In genomic region chr9:35636135-35636876, GRCh38 we compare ENCODE assay signal across 1 cellular context.
TF ChIP-seq lines count a peak whose summit lies in the region.

No MANE protein-coding gene starts in this region.

TF ChIP-seq in HepG2, 621 proteins besides CTCF, POLR2A, EP300 and RAD21:
- TF ChIP-seq ATF4 (CRISPR knock-in tag; IDR thresholded peaks at IDR 0.05) (no peak), MTA3 (CRISPR knock-in tag; IDR thresholded peaks at IDR 0.05) (no peak), NCOA2 (CRISPR knock-in tag; IDR thresholded peaks at IDR 0.05) (no peak), FOXA1 (IDR thresholded peaks at IDR 0.05) (no peak), FOXA1 (CRISPR knock-in tag; IDR thresholded peaks at IDR 0.05) (no peak), RARA (CRISPR knock-in tag; IDR thresholded peaks at IDR 0.05) (no peak), ZNF670 (CRISPR knock-in tag; IDR thresholded peaks at IDR 0.05; ENCODE audit: borderline replicate concordance) (no peak), SATB2 (CRISPR knock-in tag; IDR thresholded peaks at IDR 0.05) (no peak), PHF20 (CRISPR knock-in tag; IDR thresholded peaks at IDR 0.05) (no peak), ZNF44 (CRISPR knock-in tag; IDR thresholded peaks at IDR 0.05) (no peak)
- TF ChIP-seq, protein P1, sequence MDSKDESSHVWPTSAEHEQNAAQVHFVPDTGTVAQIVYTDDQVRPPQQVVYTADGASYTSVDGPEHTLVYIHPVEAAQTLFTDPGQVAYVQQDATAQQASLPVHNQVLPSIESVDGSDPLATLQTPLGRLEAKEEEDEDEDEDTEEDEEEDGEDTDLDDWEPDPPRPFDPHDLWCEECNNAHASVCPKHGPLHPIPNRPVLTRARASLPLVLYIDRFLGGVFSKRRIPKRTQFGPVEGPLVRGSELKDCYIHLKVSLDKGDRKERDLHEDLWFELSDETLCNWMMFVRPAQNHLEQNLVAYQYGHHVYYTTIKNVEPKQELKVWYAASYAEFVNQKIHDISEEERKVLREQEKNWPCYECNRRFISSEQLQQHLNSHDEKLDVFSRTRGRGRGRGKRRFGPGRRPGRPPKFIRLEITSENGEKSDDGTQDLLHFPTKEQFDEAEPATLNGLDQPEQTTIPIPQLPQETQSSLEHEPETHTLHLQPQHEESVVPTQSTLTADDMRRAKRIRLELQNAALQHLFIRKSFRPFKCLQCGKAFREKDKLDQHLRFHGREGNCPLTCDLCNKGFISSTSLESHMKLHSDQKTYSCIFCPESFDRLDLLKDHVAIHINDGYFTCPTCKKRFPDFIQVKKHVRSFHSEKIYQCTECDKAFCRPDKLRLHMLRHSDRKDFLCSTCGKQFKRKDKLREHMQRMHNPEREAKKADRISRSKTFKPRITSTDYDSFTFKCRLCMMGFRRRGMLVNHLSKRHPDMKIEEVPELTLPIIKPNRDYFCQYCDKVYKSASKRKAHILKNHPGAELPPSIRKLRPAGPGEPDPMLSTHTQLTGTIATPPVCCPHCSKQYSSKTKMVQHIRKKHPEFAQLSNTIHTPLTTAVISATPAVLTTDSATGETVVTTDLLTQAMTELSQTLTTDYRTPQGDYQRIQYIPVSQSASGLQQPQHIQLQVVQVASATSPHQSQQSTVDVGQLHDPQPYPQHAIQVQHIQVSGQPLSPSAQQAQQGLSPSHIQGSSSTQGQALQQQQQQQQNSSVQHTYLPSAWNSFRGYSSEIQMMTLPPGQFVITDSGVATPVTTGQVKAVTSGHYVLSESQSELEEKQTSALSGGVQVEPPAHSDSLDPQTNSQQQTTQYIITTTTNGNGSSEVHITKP (CRISPR knock-in tag; IDR thresholded peaks at IDR 0.05; ENCODE audit: low read depth) = no peak
- TF ChIP-seq, protein P2, sequence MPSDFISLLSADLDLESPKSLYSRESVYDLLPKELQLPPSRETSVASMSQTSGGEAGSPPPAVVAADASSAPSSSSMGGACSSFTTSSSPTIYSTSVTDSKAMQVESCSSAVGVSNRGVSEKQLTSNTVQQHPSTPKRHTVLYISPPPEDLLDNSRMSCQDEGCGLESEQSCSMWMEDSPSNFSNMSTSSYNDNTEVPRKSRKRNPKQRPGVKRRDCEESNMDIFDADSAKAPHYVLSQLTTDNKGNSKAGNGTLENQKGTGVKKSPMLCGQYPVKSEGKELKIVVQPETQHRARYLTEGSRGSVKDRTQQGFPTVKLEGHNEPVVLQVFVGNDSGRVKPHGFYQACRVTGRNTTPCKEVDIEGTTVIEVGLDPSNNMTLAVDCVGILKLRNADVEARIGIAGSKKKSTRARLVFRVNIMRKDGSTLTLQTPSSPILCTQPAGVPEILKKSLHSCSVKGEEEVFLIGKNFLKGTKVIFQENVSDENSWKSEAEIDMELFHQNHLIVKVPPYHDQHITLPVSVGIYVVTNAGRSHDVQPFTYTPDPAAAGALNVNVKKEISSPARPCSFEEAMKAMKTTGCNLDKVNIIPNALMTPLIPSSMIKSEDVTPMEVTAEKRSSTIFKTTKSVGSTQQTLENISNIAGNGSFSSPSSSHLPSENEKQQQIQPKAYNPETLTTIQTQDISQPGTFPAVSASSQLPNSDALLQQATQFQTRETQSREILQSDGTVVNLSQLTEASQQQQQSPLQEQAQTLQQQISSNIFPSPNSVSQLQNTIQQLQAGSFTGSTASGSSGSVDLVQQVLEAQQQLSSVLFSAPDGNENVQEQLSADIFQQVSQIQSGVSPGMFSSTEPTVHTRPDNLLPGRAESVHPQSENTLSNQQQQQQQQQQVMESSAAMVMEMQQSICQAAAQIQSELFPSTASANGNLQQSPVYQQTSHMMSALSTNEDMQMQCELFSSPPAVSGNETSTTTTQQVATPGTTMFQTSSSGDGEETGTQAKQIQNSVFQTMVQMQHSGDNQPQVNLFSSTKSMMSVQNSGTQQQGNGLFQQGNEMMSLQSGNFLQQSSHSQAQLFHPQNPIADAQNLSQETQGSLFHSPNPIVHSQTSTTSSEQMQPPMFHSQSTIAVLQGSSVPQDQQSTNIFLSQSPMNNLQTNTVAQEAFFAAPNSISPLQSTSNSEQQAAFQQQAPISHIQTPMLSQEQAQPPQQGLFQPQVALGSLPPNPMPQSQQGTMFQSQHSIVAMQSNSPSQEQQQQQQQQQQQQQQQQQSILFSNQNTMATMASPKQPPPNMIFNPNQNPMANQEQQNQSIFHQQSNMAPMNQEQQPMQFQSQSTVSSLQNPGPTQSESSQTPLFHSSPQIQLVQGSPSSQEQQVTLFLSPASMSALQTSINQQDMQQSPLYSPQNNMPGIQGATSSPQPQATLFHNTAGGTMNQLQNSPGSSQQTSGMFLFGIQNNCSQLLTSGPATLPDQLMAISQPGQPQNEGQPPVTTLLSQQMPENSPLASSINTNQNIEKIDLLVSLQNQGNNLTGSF (CRISPR knock-in tag; IDR thresholded peaks at IDR 0.05) = no peak
